9 cellular contexts compared by ENCODE assay signal in genomic region chr19:14497347-14497921, GRCh38. TPM values are rescaled to one million over a fixed set of nuclear protein-coding genes. Genes with fewer than 3 reads are reported as not detected.
DNase-seq lines count a peak whose midpoint lies in the region; ATAC-seq and TF ChIP-seq lines count a peak whose summit lies in the region.
"Had no signal": no experiment of that assay in that cellular context is flagged by ENCODE, and none has a peak within 500 bp of the region (broad histone marks: within the 10 kb centered on the region; RNA-seq: fewer than 3 reads in every experiment).

No MANE protein-coding gene starts in this region.

- TF ChIP-seq CTCF in omental fat pad (IDR thresholded peaks at IDR 0.05), result no peak

- in situ Hi-C loops in GM23248 (cut with MboI), result no loop called here

- no peak overlapping the region for H3K9ac ChIP-seq in GM23248

- no peaks in the 10 kb centered on the region for H3K36me3 ChIP-seq in GM23248 (ENCODE audit: low read depth)

- no peaks in the 10 kb centered on the region for H3K9me2 ChIP-seq in GM23248 (ENCODE audit: insufficient read depth)

- WGBS in GM23248 (ENCODE audit: low coverage in 1 of 2, low lambda C conversion rate in 2 of 2, missing lambda C conversion rate in 2 of 2), 2 experiments, result 21% methylated on average over 4 of the region's 4 CpGs
- WGBS in right cardiac atrium, result 37% methylated on average over 4 of the region's 4 CpGs

- intact Hi-C loops in right cardiac atrium (cut with DNase I), result no loop called here

- H2AFZ ChIP-seq in GM23248, result peak overlapping the region; percentile 68

- H3K27ac ChIP-seq in GM23248 (0 out of 2 replicates have a peak overlapping the region, but pooled peaks have one; percentile 5), right cardiac atrium (ENCODE audit: low read length) (peak overlapping the region; percentile 6)

- no peak overlapping the region for H3K4me2 ChIP-seq in GM23248 (ENCODE audit: unreplicated experiment)

- peaks cover 33% of the 10 kb centered on the region for H3K79me2 ChIP-seq in GM23248 (ENCODE audit: insufficient read depth)

- ATAC-seq in right cardiac atrium (peak; percentile 6 to 29), omental fat pad (ENCODE audit: low FRiP score) (no peak)

- no peak overlapping the region for H3K4me3 ChIP-seq in GM23248
- no peak overlapping the region for H3K4me3 ChIP-seq in right cardiac atrium (ENCODE audit: low read length)

- H3K27me3 ChIP-seq in GM23248 (replicated peaks; ENCODE audit: insufficient read depth), result no peaks in the 10 kb centered on the region
- H3K27me3 ChIP-seq in right cardiac atrium (ENCODE audit: control insufficient read depth, insufficient read depth), result no peaks in the 10 kb centered on the region

- no peaks in the 10 kb centered on the region for H4K20me1 ChIP-seq in GM23248 (ENCODE audit: insufficient read depth)

- peaks cover 9% of the 10 kb centered on the region for H3F3A ChIP-seq in GM23248 (ENCODE audit: insufficient read depth)

- H3K4me1 ChIP-seq in GM23248 (ENCODE audit: insufficient read depth), result peaks cover 22% of the 10 kb centered on the region
- H3K4me1 ChIP-seq in right cardiac atrium (ENCODE audit: control insufficient read depth, insufficient read depth, low read length), result peaks cover 5% of the 10 kb centered on the region

- DNase-seq in GM23248, result peak; percentile 53
- DNase-seq in SK-N-DZ (ENCODE audit: low spot score), result peak; percentile 43
- DNase-seq in right cardiac atrium, result peak; percentile 51 to 75 (median 67)
- DNase-seq in putamen (ENCODE audit: low spot score), result peak; percentile 81
- DNase-seq in ureter (ENCODE audit: low spot score), result no peak
- no peak for DNase-seq in NCI-H226
- DNase-seq in NCI-H446 treated with DMSO at 0.1 percent for 48 hours (lab: John Stamatoyannopoulos, UW), result no peak
- no peak for DNase-seq in omental fat pad (ENCODE audit: low spot score)

- H3K9me3 ChIP-seq in GM23248 (ENCODE audit: low read depth) (no peaks in the 10 kb centered on the region), right cardiac atrium (ENCODE audit: control insufficient read depth, low read length) (no peaks in the 10 kb centered on the region)

RNA-seq across cellular contexts. Expression of gene GIPC1, which starts 1.5 kb away (rescaled TPM):
- total RNA-seq in GM23248 (2014; rRNA removed; shearing (Covaris generic)), result 143 and 173 TPM in 2 replicates
- polyA plus RNA-seq in GM23248 (2016; fragmentation: Nextera tagmentation; extraction: Ambion mirVana) (106 and 112 TPM in 2 replicates), right cardiac atrium (52.6 TPM)
- 79.6 and 103 TPM in 2 replicates for polyA plus RNA-seq in SK-N-DZ (2014; cell fraction: cytosol; rRNA removed)
- 63.3 and 63.9 TPM in 2 replicates for polyA plus RNA-seq in SK-N-DZ (2014; cell fraction: nucleus; rRNA removed)
- total RNA-seq in right cardiac atrium (10 to 100 TPM; 47.0 to 57.3 (median 49.3) TPM), ureter (141 TPM), omental fat pad (10 to 100 TPM; 47.0 to 77.6 (median 59.0) TPM)

RNA-seq across cellular contexts. Expression of gene DNAJB1, which starts 20.8 kb away (rescaled TPM):
- 82.5 and 101 TPM in 2 replicates for total RNA-seq in GM23248 (2014; rRNA removed; shearing (Covaris generic))
- polyA plus RNA-seq in GM23248 (2016; fragmentation: Nextera tagmentation; extraction: Ambion mirVana), result 124 and 127 TPM in 2 replicates
- polyA plus RNA-seq in SK-N-DZ (2014; cell fraction: cytosol; rRNA removed), result 65.5 and 66.5 TPM in 2 replicates
- 34.4 and 37.4 TPM in 2 replicates for polyA plus RNA-seq in SK-N-DZ (2014; cell fraction: nucleus; rRNA removed)
- total RNA-seq in right cardiac atrium, result 10 to 100 TPM; 46.7 to 69.5 (median 61.4) TPM
- polyA plus RNA-seq in right cardiac atrium, result 50.6 TPM
- total RNA-seq in ureter, result 81.6 TPM
- total RNA-seq in omental fat pad, result 100 to 1,000 TPM in 3 of 4 donors, 10 to 100 TPM in 1; 67.5 to 669 (median 116) TPM

RNA-seq across cellular contexts. Expression of gene PTGER1, which starts 22.3 kb away (rescaled TPM):
- total RNA-seq in GM23248 (2014; rRNA removed; shearing (Covaris generic)), result 0.22 and 2.5 TPM in 2 replicates
- polyA plus RNA-seq in GM23248 (2016; fragmentation: Nextera tagmentation; extraction: Ambion mirVana), result 0.79 and 0.80 TPM in 2 replicates
- polyA plus RNA-seq in SK-N-DZ (2014; cell fraction: cytosol; rRNA removed), result 2.9 and 4.9 TPM in 2 replicates
- 0.58 and 2.3 TPM in 2 replicates for polyA plus RNA-seq in SK-N-DZ (2014; cell fraction: nucleus; rRNA removed)
- total RNA-seq in right cardiac atrium, result under 1 TPM in 1 of 4 donors, not detected in 3; 0.33 TPM
- polyA plus RNA-seq in right cardiac atrium, result not detected
- total RNA-seq in ureter, result 3.0 TPM
- total RNA-seq in omental fat pad, result not detected
- total RNA-seq: frontal cortex had no signal

RNA-seq across cellular contexts. Expression of gene TECR, which starts 32.0 kb away (rescaled TPM):
- 38.8 and 40.1 TPM in 2 replicates for total RNA-seq in GM23248 (2014; rRNA removed; shearing (Covaris generic))
- polyA plus RNA-seq in GM23248 (2016; fragmentation: Nextera tagmentation; extraction: Ambion mirVana) (129 and 132 TPM in 2 replicates), right cardiac atrium (102 TPM)
- polyA plus RNA-seq in SK-N-DZ (2014; cell fraction: cytosol; rRNA removed), result 72.0 and 77.8 TPM in 2 replicates
- polyA plus RNA-seq in SK-N-DZ (2014; cell fraction: nucleus; rRNA removed), result 85.0 and 86.2 TPM in 2 replicates
- total RNA-seq in right cardiac atrium (100 to 1,000 TPM in 1 of 4 donors, 10 to 100 TPM in 3; 92.3 to 116 (median 96.8) TPM), ureter (104 TPM), omental fat pad (10 to 100 TPM; 32.9 to 58.1 (median 46.8) TPM)

Comparison
In these comparisons a context has a peak if more than half of its experiments do, and no peak if none do; other contexts are left out.
1. DNase-seq: peak in GM23248 (single experiment), SK-N-DZ (single experiment), right cardiac atrium (3 of 3) and putamen (single experiment); none in ureter (single experiment), NCI-H226 (single experiment), NCI-H446 treated with DMSO at 0.1 percent for 48 hours (single experiment) and omental fat pad (single experiment).